Comparison of ENCODE assay signal across 23 cellular contexts in the genomic region with DNA sequence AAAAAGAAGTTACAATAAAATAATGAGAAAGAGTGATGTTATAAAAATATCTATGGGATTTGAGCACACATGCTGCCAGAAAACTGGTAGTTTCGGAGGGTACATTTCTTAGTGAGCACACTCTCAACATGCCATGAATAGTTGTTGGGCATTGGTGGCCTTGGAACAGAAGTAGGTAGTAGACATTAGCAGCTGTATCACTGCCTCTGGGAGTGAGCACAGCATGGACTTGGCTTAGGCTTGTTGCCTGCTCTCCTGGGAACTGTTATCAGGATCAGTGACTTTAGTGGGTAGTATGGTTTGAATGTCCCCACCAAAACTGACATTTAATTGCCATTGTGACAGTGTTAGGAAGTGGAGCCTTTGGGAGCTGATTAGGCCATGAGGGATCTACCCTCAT.
"Had no signal": no experiment of that assay in that cellular context is flagged by ENCODE, and none has a peak within 500 bp of the region (broad histone marks: within the 10 kb centered on the region; RNA-seq: fewer than 3 reads in every experiment).

No MANE protein-coding gene starts in this region.

- H3K4me3 ChIP-seq: SJSA1, SK-N-MC had no signal

- H3K36me3 ChIP-seq: SJSA1 had no signal

- H3K27ac ChIP-seq: HL-60, SJSA1, SK-N-MC had no signal

- FAIRE-seq: RCC 7860 had no signal

- H3K4me1 ChIP-seq: SJSA1 had no signal

- H3K27me3 ChIP-seq: SJSA1 had no signal

- H3K9me3 ChIP-seq: SJSA1 had no signal

- DNase-seq: KBM-7, MV-4-11, NCI-H1092, NCI-H1105 treated with DMSO at 0.1 percent for 48 hours, NCI-H1417 treated with DMSO at 0.1 percent for 48 hours, NCI-H146, NCI-H1694 treated with DMSO at 0.1 percent for 48 hours, NCI-H1930, NCI-H2081, NCI-H2107, NCI-H226, NCI-H446, NCI-H510A, NCI-H524 treated with DMSO at 0.1 percent for 48 hours, NCI-H69, NCI-H774, Right ventricle myocardium superior, RPMI8226, SIG-M5 had no signal
